ENCODE assay signal across 9 cellular contexts in genomic region chr9:1083325-1083913, GRCh38. TPM values are rescaled to one million over a fixed set of nuclear protein-coding genes. Genes with fewer than 3 reads are reported as not detected.
DNase-seq lines count a peak whose midpoint lies in the region; ATAC-seq, FAIRE-seq and TF ChIP-seq lines count a peak whose summit lies in the region.
"Had no signal": no experiment of that assay in that cellular context is flagged by ENCODE, and none has a peak within 500 bp of the region (broad histone marks: within the 10 kb centered on the region; RNA-seq: fewer than 3 reads in every experiment).

No MANE protein-coding gene starts in this region.

- H3K36me3 ChIP-seq in astrocyte (ENCODE audit: insufficient read depth, low read length) = no peaks in the 10 kb centered on the region

- H3K27ac ChIP-seq in astrocyte (ENCODE audit: low read depth, low read length) = no peak overlapping the region

- no peak overlapping the region for H3K9ac ChIP-seq in astrocyte (ENCODE audit: low read length)

- no peak overlapping the region for H3K4me2 ChIP-seq in astrocyte (ENCODE audit: low read length)

- intact Hi-C loops in left colon (cut with DNase I, micrococcal nuclease) = no loop called here

- H3K4me3 ChIP-seq in astrocyte (ENCODE audit: insufficient read depth, low read depth, low read length) = no peak overlapping the region

- no peaks in the 10 kb centered on the region for H4K20me1 ChIP-seq in astrocyte (ENCODE audit: insufficient read depth, low read length)

- peaks cover 2% of the 10 kb centered on the region for H3K9me3 ChIP-seq in astrocyte (ENCODE audit: insufficient read depth, low read depth, low read length)

- ATAC-seq in left colon (peak; percentile 71), GM19035 (IDR thresholded peaks at IDR 0.05; ENCODE audit: unreplicated experiment) (no peak)

- H3K79me2 ChIP-seq in astrocyte (ENCODE audit: insufficient read depth, low read length) = no peaks in the 10 kb centered on the region

- H2AFZ ChIP-seq in astrocyte (ENCODE audit: low read depth, low read length) = no peak overlapping the region

- H3K4me3 Mint-ChIP-seq in astrocyte (ENCODE audit: unreplicated experiment) (peak overlapping the region; percentile 37), type B pancreatic cell (peak overlapping the region; percentile 78)
- H3K4me3 Mint-ChIP-seq: activated naive CD8-positive, alpha-beta T cell had no signal

- peak; percentile 10 for DNase-seq in SIG-M5 treated with dmso at 0.1 percent for 504 hours (lab: John Stamatoyannopoulos, UW; ENCODE audit: unreplicated experiment)
- no peak for DNase-seq in SIG-M5 (lab: John Stamatoyannopoulos, UW)
- no peak for DNase-seq in astrocyte (ENCODE audit: low read depth)
- peak; percentile 31 to 45 for DNase-seq in left colon
- peak; percentile 72 for DNase-seq in type B pancreatic cell (ENCODE audit: extremely low spot score, unreplicated experiment)
- DNase-seq in NCI-H446 treated with DMSO at 0.1 percent for 48 hours (lab: John Stamatoyannopoulos, UW) = no peak
- no peak for DNase-seq in cortex of kidney (lab: John Stamatoyannopoulos, UW)

- FAIRE-seq in astrocyte (lab: Jason Lieb, UNC) = no peak

- no peaks in the 10 kb centered on the region for H3K36me3 Mint-ChIP-seq in astrocyte (ENCODE audit: low read depth, unreplicated experiment)
- no peaks in the 10 kb centered on the region for H3K36me3 Mint-ChIP-seq in type B pancreatic cell
- H3K36me3 Mint-ChIP-seq: activated naive CD8-positive, alpha-beta T cell had no signal

- no peak for TF ChIP-seq CTCF in astrocyte (IDR thresholded peaks at IDR 0.05; ENCODE audit: insufficient read depth, low read depth, low read length)
- no peak for TF ChIP-seq CTCF in type B pancreatic cell (conservative IDR thresholded peaks at IDR 0.05)

- peaks cover 5% of the 10 kb centered on the region for H3K27me3 Mint-ChIP-seq in astrocyte (ENCODE audit: low read depth, unreplicated experiment)
- H3K27me3 Mint-ChIP-seq in type B pancreatic cell = peaks cover 17% of the 10 kb centered on the region

- no peaks in the 10 kb centered on the region for H3K27me3 ChIP-seq in astrocyte (ENCODE audit: insufficient read depth, low read length)

- no peaks in the 10 kb centered on the region for H3K4me1 ChIP-seq in astrocyte (ENCODE audit: insufficient read depth, low read length)

- H3K9me3 Mint-ChIP-seq in astrocyte (ENCODE audit: unreplicated experiment) = no peaks in the 10 kb centered on the region
- no peaks in the 10 kb centered on the region for H3K9me3 Mint-ChIP-seq in type B pancreatic cell

- H3K4me1 Mint-ChIP-seq in astrocyte (ENCODE audit: low read depth, unreplicated experiment) = no peaks in the 10 kb centered on the region
- H3K4me1 Mint-ChIP-seq in type B pancreatic cell (ENCODE audit: unreplicated experiment) = peaks cover 7% of the 10 kb centered on the region

- no peak overlapping the region for H3K27ac Mint-ChIP-seq in astrocyte (ENCODE audit: unreplicated experiment)
- no peak overlapping the region for H3K27ac Mint-ChIP-seq in type B pancreatic cell
- H3K27ac Mint-ChIP-seq: activated naive CD8-positive, alpha-beta T cell had no signal

RNA-seq across cellular contexts. Expression of gene DMRT2, which starts 33.3 kb away (rescaled TPM):
- total RNA-seq in astrocyte (0.17 and 0.18 TPM in 2 replicates), left colon (1 to 10 TPM; 3.6 to 8.1 TPM), type B pancreatic cell (ENCODE audit: low replicate concordance) (11.4 and 18.8 TPM in 2 replicates)

Comparison
In these comparisons a context has a peak if more than half of its experiments do, and no peak if none do; other contexts are left out.
1. DNase-seq: peak in SIG-M5 treated with dmso at 0.1 percent for 504 hours (single experiment), left colon (2 of 2) and type B pancreatic cell (single experiment); none in SIG-M5 (single experiment), astrocyte (single experiment), NCI-H446 treated with DMSO at 0.1 percent for 48 hours (single experiment) and cortex of kidney (single experiment).